In genomic region chr19:40365613-40366401, GRCh38 we compare ENCODE assay signal across 1 cellular context.
TF ChIP-seq lines count a peak whose summit lies in the region.

No MANE protein-coding gene starts in this region.

TF ChIP-seq in H1, 55 proteins besides CTCF, POLR2A, EP300 and RAD21:
- peak; percentile 18; the same call in 1 of the 2 replicates for TF ChIP-seq CEBPB (IDR thresholded peaks at IDR 0.05; ENCODE audit: low read depth, low read length)
- TF ChIP-seq SIX5 (IDR thresholded peaks at IDR 0.05; ENCODE audit: low read depth, low read length), result no peak
- TF ChIP-seq E2F6 (IDR thresholded peaks at IDR 0.05), result no peak
- TF ChIP-seq MAX (IDR thresholded peaks at IDR 0.05), result no peak
- TF ChIP-seq NANOG (IDR thresholded peaks at IDR 0.05; ENCODE audit: insufficient read depth, low read depth, low read length, poor library complexity, severe bottlenecking), result no peak
- no peak for TF ChIP-seq TAF7 (optimal IDR thresholded peaks at IDR 0.05; ENCODE audit: borderline replicate concordance, low read depth, low read length)
- no peak for TF ChIP-seq JUND (IDR thresholded peaks at IDR 0.05; ENCODE audit: low read length)
- no peak for TF ChIP-seq TCF12 (IDR thresholded peaks at IDR 0.05; ENCODE audit: low read depth, low read length)
- no peak for TF ChIP-seq ASH2L (IDR thresholded peaks at IDR 0.05; ENCODE audit: low read length)
- no peak for TF ChIP-seq RFX5 (IDR thresholded peaks at IDR 0.05; ENCODE audit: borderline replicate concordance, low read depth, low read length)
- TF ChIP-seq KDM4A (IDR thresholded peaks at IDR 0.05; ENCODE audit: low read depth, low read length, severe bottlenecking), result no peak
- no peak for TF ChIP-seq HDAC2 (IDR thresholded peaks at IDR 0.05; ENCODE audit: borderline replicate concordance in 1 of 2, low read depth in 2 of 2, low read length in 2 of 2)
- TF ChIP-seq EZH2 (IDR thresholded peaks at IDR 0.05; ENCODE audit: low read depth, low read length, severe bottlenecking), result no peak
- TF ChIP-seq GABPA (IDR thresholded peaks at IDR 0.05; ENCODE audit: borderline replicate concordance, insufficient read depth, low read length), result no peak
- no peak for TF ChIP-seq POU5F1 (IDR thresholded peaks at IDR 0.05; ENCODE audit: low read depth, low read length)
- peak; percentile 53; the same call in 1 of the 2 replicates for TF ChIP-seq TAF1 (IDR thresholded peaks at IDR 0.05; ENCODE audit: low read depth, low read length)
- 0 out of 2 replicates have a peak, but pooled peaks have one; percentile 30 for TF ChIP-seq PHF8 (conservative IDR thresholded peaks at IDR 0.05; ENCODE audit: low read depth, low read length)
- TF ChIP-seq CBX8 (IDR thresholded peaks at IDR 0.05; ENCODE audit: borderline replicate concordance, low read depth, low read length), result no peak
- TF ChIP-seq CHD1 (IDR thresholded peaks at IDR 0.05; ENCODE audit: low read depth, low read length), result no peak
- TF ChIP-seq TEAD4 (IDR thresholded peaks at IDR 0.05; ENCODE audit: low read depth, low read length), result no peak
- TF ChIP-seq BACH1 (IDR thresholded peaks at IDR 0.05; ENCODE audit: low read length), result no peak
- TF ChIP-seq SUZ12 (IDR thresholded peaks at IDR 0.05; ENCODE audit: low read length), result no peak
- TF ChIP-seq SP1 (IDR thresholded peaks at IDR 0.05; ENCODE audit: low read depth, low read length), result peak; percentile 51; the same call in 1 of the 2 replicates
- no peak for TF ChIP-seq CREB1 (IDR thresholded peaks at IDR 0.05)
- no peak for TF ChIP-seq CHD2 (IDR thresholded peaks at IDR 0.05; ENCODE audit: low read length)
- TF ChIP-seq SP2 (IDR thresholded peaks at IDR 0.05; ENCODE audit: low read length), result no peak
- no peak for TF ChIP-seq ATF3 (IDR thresholded peaks at IDR 0.05; ENCODE audit: insufficient read depth, low read depth, low read length)
- TF ChIP-seq CTBP2 (IDR thresholded peaks at IDR 0.05; ENCODE audit: borderline replicate concordance, insufficient read depth, insufficient read length, low read length), result no peak
- peak; percentile 60 for TF ChIP-seq NRF1 (IDR thresholded peaks at IDR 0.05; ENCODE audit: low read depth, low read length)
- TF ChIP-seq GTF2F1 (IDR thresholded peaks at IDR 0.05; ENCODE audit: borderline replicate concordance, low read depth, low read length), result no peak
- TF ChIP-seq JUN (IDR thresholded peaks at IDR 0.05; ENCODE audit: low read depth, low read length), result no peak
- no peak for TF ChIP-seq KDM5A (IDR thresholded peaks at IDR 0.05; ENCODE audit: low read length)
- TF ChIP-seq SAP30 (IDR thresholded peaks at IDR 0.05; ENCODE audit: insufficient read depth, insufficient replicate concordance, low read length), result no peak
- TF ChIP-seq RXRA (IDR thresholded peaks at IDR 0.05; ENCODE audit: insufficient read depth, low read depth, low read length), result no peak
- no peak for TF ChIP-seq BCL11A (IDR thresholded peaks at IDR 0.05; ENCODE audit: low read depth in 2 of 2, low read length in 2 of 2)
- TF ChIP-seq HDAC6 (IDR thresholded peaks at IDR 0.05; ENCODE audit: low read depth, low read length), result no peak
- TF ChIP-seq, protein P1, sequence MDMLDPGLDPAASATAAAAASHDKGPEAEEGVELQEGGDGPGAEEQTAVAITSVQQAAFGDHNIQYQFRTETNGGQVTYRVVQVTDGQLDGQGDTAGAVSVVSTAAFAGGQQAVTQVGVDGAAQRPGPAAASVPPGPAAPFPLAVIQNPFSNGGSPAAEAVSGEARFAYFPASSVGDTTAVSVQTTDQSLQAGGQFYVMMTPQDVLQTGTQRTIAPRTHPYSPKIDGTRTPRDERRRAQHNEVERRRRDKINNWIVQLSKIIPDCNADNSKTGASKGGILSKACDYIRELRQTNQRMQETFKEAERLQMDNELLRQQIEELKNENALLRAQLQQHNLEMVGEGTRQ (IDR thresholded peaks at IDR 0.05; ENCODE audit: low read length), result no peak
- no peak for TF ChIP-seq SP4 (IDR thresholded peaks at IDR 0.05; ENCODE audit: low read length)
- TF ChIP-seq RNF2 (IDR thresholded peaks at IDR 0.05; ENCODE audit: borderline replicate concordance, low read depth, low read length, missing control alignments, poor library complexity, severe bottlenecking), result no peak
- TF ChIP-seq SRF (IDR thresholded peaks at IDR 0.05; ENCODE audit: low read depth, low read length), result no peak
- TF ChIP-seq BRCA1 (IDR thresholded peaks at IDR 0.05; ENCODE audit: low read depth, low read length), result no peak
- TF ChIP-seq SIRT6 (IDR thresholded peaks at IDR 0.05; ENCODE audit: low read length), result no peak
- TF ChIP-seq EGR1 (IDR thresholded peaks at IDR 0.05; ENCODE audit: borderline replicate concordance, low read depth, low read length), result no peak
- no peak for TF ChIP-seq ATF2 (IDR thresholded peaks at IDR 0.05; ENCODE audit: low read length)
- TF ChIP-seq CBX5 (IDR thresholded peaks at IDR 0.05; ENCODE audit: low read depth, low read length), result no peak
- 0 out of 2 replicates have a peak, but pooled peaks have one; percentile 17 for TF ChIP-seq POLR2AphosphoS5 (IDR thresholded peaks at IDR 0.05; ENCODE audit: low read depth, low read length)
- no peak for TF ChIP-seq KDM1A (IDR thresholded peaks at IDR 0.05; ENCODE audit: borderline replicate concordance, low read length)
